Comparison of ENCODE assay signal across 4 cellular contexts in genomic region chr13:22463089-22463488, GRCh38.
"Had no signal": no experiment of that assay in that cellular context is flagged by ENCODE, and none has a peak within 500 bp of the region (broad histone marks: within the 10 kb centered on the region; RNA-seq: fewer than 3 reads in every experiment).

No MANE protein-coding gene starts in this region.

- DNase-seq: H9, HCEC 1CT, IMR-90 had no signal

- H3K4me3 ChIP-seq: GM23338 had no signal

- ATAC-seq: GM23338 had no signal
